In the genomic region with DNA sequence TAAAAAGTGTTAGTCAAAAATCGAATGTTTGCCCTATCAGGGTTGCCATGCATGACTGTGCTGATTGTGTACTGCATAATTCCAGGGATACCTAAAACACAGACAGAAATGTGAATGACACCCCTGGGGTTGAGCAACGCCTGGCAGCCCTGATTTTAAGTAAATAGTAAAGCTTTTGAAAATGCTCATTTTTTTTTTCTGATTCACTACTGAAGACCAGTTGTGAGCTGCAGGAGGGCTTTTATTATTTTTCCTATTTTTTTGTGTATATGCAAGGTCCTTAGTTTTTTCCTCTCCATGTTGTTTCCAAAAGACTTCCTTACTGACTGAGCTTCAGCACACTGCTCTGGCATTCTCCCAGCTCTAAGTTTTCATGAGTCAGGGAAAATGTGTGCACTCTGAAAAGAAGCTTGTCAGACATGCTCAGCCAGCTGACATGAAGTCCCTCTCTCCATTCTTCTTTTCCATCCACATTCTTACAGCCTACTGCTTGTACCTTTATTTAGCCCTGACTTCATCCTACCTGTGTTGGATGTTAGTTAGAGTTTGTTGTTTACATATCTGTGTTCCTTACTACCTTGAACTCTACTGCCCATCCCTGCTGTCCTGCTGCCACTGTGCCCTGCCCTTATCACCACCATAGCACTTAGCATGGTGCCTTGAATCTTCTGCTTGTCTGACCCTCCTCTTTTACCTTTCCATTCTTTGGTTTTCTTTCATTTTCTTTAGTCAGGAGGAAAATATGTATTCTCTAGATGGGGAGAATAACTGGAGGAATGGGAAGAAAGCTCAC, we compare ENCODE assay signal across 9 cellular contexts.
DNase-seq lines count a peak whose midpoint lies in the region; ATAC-seq and TF ChIP-seq lines count a peak whose summit lies in the region.
"Had no signal": no experiment of that assay in that cellular context is flagged by ENCODE, and none has a peak within 500 bp of the region (broad histone marks: within the 10 kb centered on the region; RNA-seq: fewer than 3 reads in every experiment).

No MANE protein-coding gene starts in this region.

- no peak for TF ChIP-seq CTCF in mammary epithelial cell (conservative IDR thresholded peaks at IDR 0.05 in 1 of 2, IDR thresholded peaks at IDR 0.05 in 1 of 2; ENCODE audit: extremely low read depth in 1 of 2, insufficient read depth in 1 of 2, low read depth in 1 of 2, low read length in 2 of 2)

- peak overlapping the region; percentile 20 for H2AFZ ChIP-seq in mammary epithelial cell (ENCODE audit: low read depth, low read length)

- in situ Hi-C loops in mammary epithelial cell (cut with MboI; ENCODE audit: low sequenced_read_pairs in 2 of 2) = no loop called here

- H3K9me3 ChIP-seq in CD4-positive, CD25-positive, alpha-beta regulatory T cell (ENCODE audit: control insufficient read depth in 2 of 2, low read length in 2 of 2) = no peaks in the 10 kb centered on the region
- H3K9me3 ChIP-seq in KOPT-K1 (ENCODE audit: insufficient read depth, low read length, poor library complexity, severe bottlenecking) (no peaks in the 10 kb centered on the region), mammary epithelial cell (replicated peaks; ENCODE audit: insufficient read depth, low read length) (no peaks in the 10 kb centered on the region)

- H3K4me2 ChIP-seq in mammary epithelial cell (ENCODE audit: insufficient read depth, low read depth, low read length) = no peak overlapping the region

- dilution Hi-C loops in mammary epithelial cell (cut with HindIII; ENCODE audit: low sequenced_read_pairs) = no loop called here

- H3K27me3 Mint-ChIP-seq in CD4-positive, CD25-positive, alpha-beta regulatory T cell = no peaks in the 10 kb centered on the region

- ATAC-seq in CD4-positive, CD25-positive, alpha-beta regulatory T cell (ENCODE audit: low read depth in 2 of 2) = no peak
- ATAC-seq in GM19035 (IDR thresholded peaks at IDR 0.05; ENCODE audit: unreplicated experiment) (no peak), HG03159 (IDR thresholded peaks at IDR 0.05; ENCODE audit: unreplicated experiment) (no peak)

- peaks cover 0 to 2% (median 0%) of the 10 kb centered on the region in 7 donors for H3K9me3 Mint-ChIP-seq in CD4-positive, CD25-positive, alpha-beta regulatory T cell

- CTCF ChIA-PET in mammary epithelial cell (lab: Charles Lee; ENCODE audit: low non-redundant PET) = interaction anchor here (0.7 kb wide), 1 partner anchor 53 kb away, joined by 5 read pairs; no protein-coding TSS in a partner anchor

- no peak overlapping the region for H3K4me3 ChIP-seq in CD4-positive, CD25-positive, alpha-beta regulatory T cell (ENCODE audit: low read depth, low read length)
- no peak overlapping the region for H3K4me3 ChIP-seq in mammary epithelial cell (replicated peaks in 1 of 3; ENCODE audit: insufficient read depth in 1 of 3, low read depth in 2 of 3, low read length in 3 of 3)

- peaks cover 9 to 31% (median 24%) of the 10 kb centered on the region in 4 donors for H3K4me1 Mint-ChIP-seq in CD4-positive, CD25-positive, alpha-beta regulatory T cell

- peak overlapping the region; percentile 41 for H3K27ac ChIP-seq in CD4-positive, CD25-positive, alpha-beta regulatory T cell (ENCODE audit: insufficient read depth, low read length, poor library complexity, severe bottlenecking)
- H3K27ac ChIP-seq in KOPT-K1 (ENCODE audit: low read depth, low read length, poor library complexity, severe bottlenecking) = peak overlapping the region; percentile 23
- H3K27ac ChIP-seq in mammary epithelial cell (ENCODE audit: insufficient read depth, low read depth, low read length) = no peak overlapping the region

- no TSS peak for BruUV-seq in mammary epithelial cell (replicated peaks; lab: Mats Ljungman, UMichigan)

- no peak overlapping the region for H3K4me3 Mint-ChIP-seq in CD4-positive, CD25-positive, alpha-beta regulatory T cell

- WGBS in mammary epithelial cell (ENCODE audit: low coverage, missing lambda C conversion rate) = 66% methylated on average over 2 of the region's 2 CpGs

- H3K27me3 ChIP-seq in CD4-positive, CD25-positive, alpha-beta regulatory T cell (ENCODE audit: control insufficient read depth, insufficient read depth, low read length) = no peaks in the 10 kb centered on the region
- H3K27me3 ChIP-seq in mammary epithelial cell (ENCODE audit: insufficient read depth, low read length) = no peaks in the 10 kb centered on the region

- H3K79me2 ChIP-seq in mammary epithelial cell (ENCODE audit: insufficient read depth, low read length) = no peaks in the 10 kb centered on the region

- no peak for DNase-seq in CD4-positive, CD25-positive, alpha-beta regulatory T cell
- DNase-seq in mammary epithelial cell (peak; percentile 52), myocyte (ENCODE audit: low read depth) (peak; percentile 85), NCI-H187 (lab: John Stamatoyannopoulos, UW) (no peak), DMS153 treated with DMSO at 0.1 percent for 48 hours (lab: John Stamatoyannopoulos, UW; ENCODE audit: unreplicated experiment) (no peak)
- DNase-seq: SIG-M5 had no signal

- H4K20me1 ChIP-seq in mammary epithelial cell (ENCODE audit: insufficient read depth, low read length) = no peaks in the 10 kb centered on the region

- H3K36me3 Mint-ChIP-seq in CD4-positive, CD25-positive, alpha-beta regulatory T cell = no peaks in the 10 kb centered on the region

- H3K9ac ChIP-seq in mammary epithelial cell (ENCODE audit: insufficient read depth, low read length) = no peak overlapping the region

- H3K27ac Mint-ChIP-seq in CD4-positive, CD25-positive, alpha-beta regulatory T cell = peak overlapping the region; percentile 40 to 57 (median 41)

- H3K36me3 ChIP-seq in CD4-positive, CD25-positive, alpha-beta regulatory T cell (ENCODE audit: control insufficient read depth, insufficient read depth, low read length) = no peaks in the 10 kb centered on the region
- no peaks in the 10 kb centered on the region for H3K36me3 ChIP-seq in KOPT-K1 (ENCODE audit: insufficient read depth, low read length)
- H3K36me3 ChIP-seq in mammary epithelial cell (ENCODE audit: insufficient read depth, low read length) = no peaks in the 10 kb centered on the region

- intact Hi-C loops in mammary epithelial cell (cut with micrococcal nuclease) = loop anchor here (5.0 kb wide), 1 partner anchor 37 kb away; no protein-coding TSS in a partner anchor

- H3K4me1 ChIP-seq in CD4-positive, CD25-positive, alpha-beta regulatory T cell (ENCODE audit: control insufficient read depth, insufficient read depth, low read length, poor library complexity, severe bottlenecking) = no peaks in the 10 kb centered on the region
- H3K4me1 ChIP-seq in mammary epithelial cell (ENCODE audit: insufficient read depth, low read length) = no peaks in the 10 kb centered on the region

Comparison
In these comparisons a context has a peak if more than half of its experiments do, and no peak if none do; other contexts are left out.
1. DNase-seq: peak in mammary epithelial cell (single experiment) and myocyte (single experiment); none in CD4-positive, CD25-positive, alpha-beta regulatory T cell (0 of 3), NCI-H187 (0 of 2) and DMS153 treated with DMSO at 0.1 percent for 48 hours (single experiment).